In the genomic region with DNA sequence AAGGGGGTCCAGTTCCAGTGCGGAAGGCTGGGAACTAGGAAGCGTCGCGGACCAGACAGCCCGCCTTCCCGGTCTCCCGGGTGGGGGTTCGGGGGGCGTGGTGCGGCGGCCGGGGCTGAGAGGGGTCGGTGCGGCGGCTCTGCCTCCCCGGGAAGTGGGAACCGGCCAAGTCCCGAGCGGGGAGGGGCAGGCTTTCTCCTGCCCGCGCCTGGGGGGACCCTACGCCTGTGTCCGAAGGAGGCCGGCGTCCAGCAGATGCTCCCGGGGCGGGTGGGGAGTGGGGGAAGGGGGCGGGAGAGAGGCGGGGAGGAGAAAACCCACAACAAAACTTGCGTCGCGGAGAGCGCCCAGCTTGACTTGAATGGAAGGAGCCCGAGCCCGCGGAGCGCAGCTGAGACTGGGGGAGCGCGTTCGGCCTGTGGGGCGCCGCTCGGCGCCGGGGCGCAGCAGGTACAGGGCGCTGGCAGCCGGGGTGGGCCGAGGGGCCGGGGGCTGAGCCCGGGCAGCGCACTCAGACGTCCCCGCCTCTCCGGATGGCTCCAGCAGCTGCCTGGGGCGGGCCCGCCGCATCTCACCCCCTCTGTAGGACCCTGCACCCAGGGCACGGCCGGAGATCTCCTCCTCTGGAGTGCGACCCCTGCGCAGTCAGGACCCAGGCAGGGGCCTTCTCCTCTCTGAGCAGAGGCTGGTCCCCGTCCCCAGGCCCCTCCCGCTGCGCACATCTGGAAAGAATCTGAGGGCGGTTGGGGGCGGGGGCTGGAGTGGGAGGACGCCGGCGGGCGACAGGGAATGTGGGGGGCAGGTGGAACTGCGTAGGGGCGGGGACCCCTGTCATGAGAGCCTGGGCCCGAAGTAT, we compare ENCODE assay signal across 1 cellular context.
TF ChIP-seq lines count a peak whose summit lies in the region.

PODN (plus strand) TSS at position 355 of the 856 bp plus-strand sequence. CDS start 7,643 bp downstream, outside the sequence.

TF ChIP-seq in HepG2, 621 proteins besides CTCF, POLR2A, EP300 and RAD21:
- TF ChIP-seq HDAC2 (CRISPR knock-in tag; IDR thresholded peaks at IDR 0.05) (no peak), ELK4 (CRISPR knock-in tag; IDR thresholded peaks at IDR 0.05; ENCODE audit: borderline replicate concordance) (no peak), JDP2 (CRISPR knock-in tag; IDR thresholded peaks at IDR 0.05; ENCODE audit: borderline replicate concordance) (no peak)
- TF ChIP-seq, protein P1, sequence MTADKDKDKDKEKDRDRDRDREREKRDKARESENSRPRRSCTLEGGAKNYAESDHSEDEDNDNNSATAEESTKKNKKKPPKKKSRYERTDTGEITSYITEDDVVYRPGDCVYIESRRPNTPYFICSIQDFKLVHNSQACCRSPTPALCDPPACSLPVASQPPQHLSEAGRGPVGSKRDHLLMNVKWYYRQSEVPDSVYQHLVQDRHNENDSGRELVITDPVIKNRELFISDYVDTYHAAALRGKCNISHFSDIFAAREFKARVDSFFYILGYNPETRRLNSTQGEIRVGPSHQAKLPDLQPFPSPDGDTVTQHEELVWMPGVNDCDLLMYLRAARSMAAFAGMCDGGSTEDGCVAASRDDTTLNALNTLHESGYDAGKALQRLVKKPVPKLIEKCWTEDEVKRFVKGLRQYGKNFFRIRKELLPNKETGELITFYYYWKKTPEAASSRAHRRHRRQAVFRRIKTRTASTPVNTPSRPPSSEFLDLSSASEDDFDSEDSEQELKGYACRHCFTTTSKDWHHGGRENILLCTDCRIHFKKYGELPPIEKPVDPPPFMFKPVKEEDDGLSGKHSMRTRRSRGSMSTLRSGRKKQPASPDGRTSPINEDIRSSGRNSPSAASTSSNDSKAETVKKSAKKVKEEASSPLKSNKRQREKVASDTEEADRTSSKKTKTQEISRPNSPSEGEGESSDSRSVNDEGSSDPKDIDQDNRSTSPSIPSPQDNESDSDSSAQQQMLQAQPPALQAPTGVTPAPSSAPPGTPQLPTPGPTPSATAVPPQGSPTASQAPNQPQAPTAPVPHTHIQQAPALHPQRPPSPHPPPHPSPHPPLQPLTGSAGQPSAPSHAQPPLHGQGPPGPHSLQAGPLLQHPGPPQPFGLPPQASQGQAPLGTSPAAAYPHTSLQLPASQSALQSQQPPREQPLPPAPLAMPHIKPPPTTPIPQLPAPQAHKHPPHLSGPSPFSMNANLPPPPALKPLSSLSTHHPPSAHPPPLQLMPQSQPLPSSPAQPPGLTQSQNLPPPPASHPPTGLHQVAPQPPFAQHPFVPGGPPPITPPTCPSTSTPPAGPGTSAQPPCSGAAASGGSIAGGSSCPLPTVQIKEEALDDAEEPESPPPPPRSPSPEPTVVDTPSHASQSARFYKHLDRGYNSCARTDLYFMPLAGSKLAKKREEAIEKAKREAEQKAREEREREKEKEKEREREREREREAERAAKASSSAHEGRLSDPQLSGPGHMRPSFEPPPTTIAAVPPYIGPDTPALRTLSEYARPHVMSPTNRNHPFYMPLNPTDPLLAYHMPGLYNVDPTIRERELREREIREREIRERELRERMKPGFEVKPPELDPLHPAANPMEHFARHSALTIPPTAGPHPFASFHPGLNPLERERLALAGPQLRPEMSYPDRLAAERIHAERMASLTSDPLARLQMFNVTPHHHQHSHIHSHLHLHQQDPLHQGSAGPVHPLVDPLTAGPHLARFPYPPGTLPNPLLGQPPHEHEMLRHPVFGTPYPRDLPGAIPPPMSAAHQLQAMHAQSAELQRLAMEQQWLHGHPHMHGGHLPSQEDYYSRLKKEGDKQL (CRISPR knock-in tag; IDR thresholded peaks at IDR 0.05; ENCODE audit: low read depth) = no peak
